In the genomic region with DNA sequence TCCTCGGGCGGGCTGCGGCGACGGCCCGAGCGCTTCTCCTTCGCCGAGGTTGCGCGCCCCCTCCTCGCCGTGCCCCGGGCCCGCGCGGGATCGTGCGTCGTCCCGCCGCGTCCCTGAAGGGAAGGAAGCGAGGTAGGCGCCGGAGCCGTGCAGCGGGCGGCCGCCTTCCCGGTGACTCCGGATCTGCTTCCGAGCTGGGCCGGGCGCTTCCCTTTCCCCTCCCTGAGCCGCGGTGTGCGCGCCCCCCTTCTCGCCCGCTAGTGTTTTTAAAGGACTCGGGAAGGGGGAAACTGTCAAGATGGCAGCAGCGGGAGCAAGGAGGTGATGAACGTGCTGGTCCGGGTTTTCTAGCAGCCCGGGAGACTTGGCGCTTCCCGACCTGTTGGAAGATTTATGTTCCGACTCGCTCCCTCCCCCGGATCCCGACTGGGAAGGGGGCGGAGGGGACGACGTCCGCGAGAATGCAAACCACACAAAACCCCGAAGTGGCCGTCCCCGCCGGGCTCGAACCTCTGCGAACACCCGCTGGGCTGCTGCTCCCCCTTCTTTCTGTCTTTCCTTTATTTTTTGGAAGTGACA, we compare ENCODE assay signal across 8 cellular contexts. TPM values are rescaled to one million over a fixed set of nuclear protein-coding genes. Genes with fewer than 3 reads are reported as not detected.
DNase-seq lines count a peak whose midpoint lies in the region; ATAC-seq and TF ChIP-seq lines count a peak whose summit lies in the region.

No MANE protein-coding gene starts in this region.

- peak; percentile 3 for ATAC-seq in GM21529 (IDR thresholded peaks at IDR 0.05; ENCODE audit: unreplicated experiment)
- peak; percentile 1 for ATAC-seq in esophagus mucosa
- peak; percentile 21 for ATAC-seq in aorta (ENCODE audit: low FRiP score)

- DNase-seq in DMS 273 treated with DMSO at 0.1 percent for 48 hours (lab: John Stamatoyannopoulos, UW) = peak; percentile 37
- DNase-seq in NCI-H2029 (lab: John Stamatoyannopoulos, UW) = peak; percentile 73
- peak; percentile 81 to 91 for DNase-seq in aorta
- no peak for DNase-seq in activated CD8-positive, alpha-beta memory T cell treated with anti-CD3 and anti-CD28 coated beads for 24 hours

- H3K4me3 ChIP-seq in WI38 (ENCODE audit: low read depth, low read length) (peak overlapping the region; percentile 95), muscle layer of duodenum (ENCODE audit: low read depth in 1 of 2, low read length in 2 of 2) (peak overlapping the region; percentile 82 to 94), aorta (ENCODE audit: low read length in 2 of 2) (peak overlapping the region; percentile 81 to 93)

- intact Hi-C loops in aorta (cut with DNase I) = loop anchor here (2.0 to 5.0 kb wide), 9 partner anchors 179 to 517 kb away; no protein-coding TSS in a partner anchor

- H3K9me3 ChIP-seq in muscle layer of duodenum (ENCODE audit: control insufficient read depth in 1 of 2, low read length in 2 of 2) (no peaks in the 10 kb centered on the region), aorta (ENCODE audit: control insufficient read depth, low read length) (no peaks in the 10 kb centered on the region)

- H3K4me1 ChIP-seq in muscle layer of duodenum (ENCODE audit: control insufficient read depth in 1 of 2, insufficient read depth in 2 of 2, low read length in 2 of 2) = peaks cover 13 to 35% of the 10 kb centered on the region in 2 donors
- no peaks in the 10 kb centered on the region for H3K4me1 ChIP-seq in aorta (ENCODE audit: control insufficient read depth in 1 of 2, insufficient read depth in 2 of 2, low read length in 2 of 2)

- no peak for TF ChIP-seq CTCF in WI38 (IDR thresholded peaks at IDR 0.05; ENCODE audit: low read depth, low read length)

- H3K36me3 ChIP-seq in muscle layer of duodenum (ENCODE audit: control insufficient read depth in 1 of 2, insufficient read depth in 2 of 2, low read length in 2 of 2) (peaks cover 0 to 9% of the 10 kb centered on the region in 2 donors), aorta (ENCODE audit: control insufficient read depth in 1 of 2, insufficient read depth in 2 of 2, low read length in 1 of 2) (no peaks in the 10 kb centered on the region)

- H3K27ac ChIP-seq in muscle layer of duodenum (ENCODE audit: low read length) = peak overlapping the region; percentile 95
- peak overlapping the region; percentile 78 to 95 for H3K27ac ChIP-seq in aorta (ENCODE audit: low read depth in 1 of 2, low read length in 2 of 2)

- WGBS in aorta, 2 donors = 0% methylated on average over 45 to 64 of the region's 64 CpGs

- H3K27me3 ChIP-seq in muscle layer of duodenum (ENCODE audit: low read depth, low read length) (no peaks in the 10 kb centered on the region), aorta (ENCODE audit: control insufficient read depth in 1 of 2, insufficient read depth in 2 of 2, low read length in 1 of 2) (no peaks in the 10 kb centered on the region)

RNA-seq across cellular contexts. Expression of a gene that starts 0.7 kb away (rescaled TPM):
- total RNA-seq in esophagus mucosa (29.3 TPM), aorta (10 to 100 TPM; 66.8 to 89.6 TPM)
- 10 to 100 TPM; 11.0 to 21.4 TPM for polyA plus RNA-seq in aorta
